Comparison of ENCODE assay signal across 7 cellular contexts in the genomic region with DNA sequence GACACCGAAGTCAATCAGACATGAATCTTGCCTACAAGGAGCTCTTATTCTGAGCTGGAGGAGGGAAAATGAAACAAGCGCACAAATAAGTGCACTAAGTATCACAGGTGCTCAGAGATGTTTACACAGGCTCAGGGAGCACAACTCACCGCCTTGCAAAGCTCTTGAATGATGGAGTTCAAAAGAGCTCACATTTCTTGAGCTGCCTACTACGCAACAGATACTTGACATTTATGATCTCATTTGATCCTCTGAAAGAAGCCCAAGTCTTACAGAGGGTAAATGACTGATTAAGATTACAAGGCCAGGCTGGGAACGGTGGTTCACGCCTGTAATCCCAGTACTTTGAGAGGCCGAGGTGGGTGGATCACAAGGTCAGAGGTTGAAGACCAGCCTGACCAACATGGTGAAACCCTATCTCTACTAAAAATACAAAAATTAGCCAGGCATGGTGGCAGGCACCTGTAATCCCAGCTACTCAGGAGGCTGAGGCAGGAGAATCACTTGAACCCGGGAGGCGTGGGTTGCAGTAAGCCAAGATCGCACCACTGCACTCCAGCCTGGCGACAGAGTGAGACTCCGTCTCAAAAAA. TPM values are rescaled to one million over a fixed set of nuclear protein-coding genes. Genes with fewer than 3 reads are reported as not detected.
DNase-seq lines count a peak whose midpoint lies in the region; ATAC-seq and TF ChIP-seq lines count a peak whose summit lies in the region.
"Not testable (repeated sequence)": the region's sequence is repeated elsewhere in the genome, so short reads cannot be mapped to it uniquely, and the experiment has no call there.

No MANE protein-coding gene starts in this region.

- H3K9me3 Mint-ChIP-seq in activated CD8-positive, alpha-beta memory T cell treated with anti-CD3 and anti-CD28 coated beads, Interleukin-2, amount 10 ng/mL, durations not matched to agents 7 days and 5 days (ENCODE audit: low read depth): not testable (repeated sequence)

- H3K27ac ChIP-seq in hepatocyte (peak overlapping the region; percentile 18), sigmoid colon (peak overlapping the region in 1 of 4 donors; percentile 22)

- H3K4me1 ChIP-seq in hepatocyte (ENCODE audit: insufficient read depth): peaks cover 10% of the 10 kb centered on the region
- H3K4me1 ChIP-seq in mucosa of descending colon (ENCODE audit: low read depth): not testable (repeated sequence)
- H3K4me1 ChIP-seq in sigmoid colon: peaks cover 0 to 24% (median 16%) of the 10 kb centered on the region in 4 donors

- H3K27me3 ChIP-seq in hepatocyte, sigmoid colon: not testable (repeated sequence)

- CTCF ChIA-PET in activated CD8-positive, alpha-beta memory T cell treated with anti-CD3 and anti-CD28 coated beads, Interleukin-2, amount 10 ng/mL, durations not matched to agents 7 days and 5 days (lab: Charles Lee): interaction anchor here (0.9 to 10.7 kb wide), 20 partner anchors 9 to 389 kb away, joined by 3 to 176 read pairs (median 4); a partner anchor contains a TSS

- not testable (repeated sequence) for TF ChIP-seq EP300 in sigmoid colon (IDR thresholded peaks at IDR 0.05)

- not testable (repeated sequence) for H3K4me3 Mint-ChIP-seq in activated CD8-positive, alpha-beta memory T cell treated with anti-CD3 and anti-CD28 coated beads, Interleukin-2, amount 10 ng/mL, durations not matched to agents 7 days and 5 days

- WGBS in hepatocyte (ENCODE audit: low lambda C conversion rate, missing lambda C conversion rate): 78% methylated on average over 11 of the region's 12 CpGs
- 71 to 85% methylated on average over 12 of the region's 12 CpGs for WGBS in sigmoid colon, 2 donors

- H3K27ac Mint-ChIP-seq in activated CD8-positive, alpha-beta memory T cell treated with anti-CD3 and anti-CD28 coated beads, Interleukin-2, amount 10 ng/mL, durations not matched to agents 7 days and 5 days: peak overlapping the region; percentile 15

- not testable (repeated sequence) for H3K9me2 ChIP-seq in hepatocyte (replicated peaks; ENCODE audit: insufficient read depth)

- H4K20me1 ChIP-seq in hepatocyte (ENCODE audit: insufficient read depth, poor library complexity, severe bottlenecking): not testable (repeated sequence)

- not testable (repeated sequence) for TF ChIP-seq CTCF in hepatocyte (IDR thresholded peaks at IDR 0.05; ENCODE audit: poor library complexity); mucosa of descending colon (IDR thresholded peaks at IDR 0.05); sigmoid colon (IDR thresholded peaks at IDR 0.05)

- H3K36me3 Mint-ChIP-seq in activated CD8-positive, alpha-beta memory T cell treated with anti-CD3 and anti-CD28 coated beads, Interleukin-2, amount 10 ng/mL, durations not matched to agents 7 days and 5 days: not testable (repeated sequence)

- not testable (repeated sequence) for H3K9me3 ChIP-seq in hepatocyte (ENCODE audit: low read depth); mucosa of descending colon; sigmoid colon

- not testable (repeated sequence) for H3K4me2 ChIP-seq in hepatocyte

- not testable (repeated sequence) for H3K36me3 ChIP-seq in hepatocyte (replicated peaks; ENCODE audit: insufficient read depth, low read depth); mucosa of descending colon (ENCODE audit: low read depth); sigmoid colon

- ATAC-seq in activated CD8-positive, alpha-beta memory T cell treated with anti-CD3 and anti-CD28 coated beads, Interleukin-2, amount 10 ng/mL, durations not matched to agents 7 days and 5 days: not testable (repeated sequence)
- ATAC-seq in mucosa of descending colon: peak; percentile 3

- H3K4me1 Mint-ChIP-seq in activated CD8-positive, alpha-beta memory T cell treated with anti-CD3 and anti-CD28 coated beads, Interleukin-2, amount 10 ng/mL, durations not matched to agents 7 days and 5 days: peaks cover 31% of the 10 kb centered on the region

- not testable (repeated sequence) for TF ChIP-seq POLR2A in sigmoid colon (IDR thresholded peaks at IDR 0.05)

- DNase-seq in DMS79 (lab: John Stamatoyannopoulos, UW) (peak; percentile 95), NCI-H1436 (lab: John Stamatoyannopoulos, UW) (peak; percentile 18), NCI-H82 (lab: John Stamatoyannopoulos, UW) (peak; percentile 35), sigmoid colon (peak; percentile 13)
- not testable (repeated sequence) for DNase-seq in activated CD8-positive, alpha-beta memory T cell treated with anti-CD3 and anti-CD28 coated beads, Interleukin-2, amount 10 ng/mL, durations not matched to agents 7 days and 5 days; hepatocyte (ENCODE audit: low spot score); mucosa of descending colon

- intact Hi-C loops in mucosa of descending colon (cut with DNase I, micrococcal nuclease): not testable (repeated sequence)
- intact Hi-C loops in sigmoid colon (cut with DNase I): loop anchor here (5.0 to 10.0 kb wide), 2 partner anchors 172 to 440 kb away; a partner anchor contains a TSS

- peaks cover 11% of the 10 kb centered on the region for H3K79me2 ChIP-seq in hepatocyte

- not testable (repeated sequence) for H3K4me3 ChIP-seq in hepatocyte, mucosa of descending colon, sigmoid colon

- H2AFZ ChIP-seq in hepatocyte: not testable (repeated sequence)

- H3K27me3 Mint-ChIP-seq in activated CD8-positive, alpha-beta memory T cell treated with anti-CD3 and anti-CD28 coated beads, Interleukin-2, amount 10 ng/mL, durations not matched to agents 7 days and 5 days: not testable (repeated sequence)

RNA-seq across cellular contexts. Expression of a gene that starts 19.6 kb away (rescaled TPM):
- 10 to 100 TPM; 27.8 to 38.1 TPM for total RNA-seq in activated CD8-positive, alpha-beta memory T cell treated with anti-CD3 and anti-CD28 coated beads, Interleukin-2, amount 10 ng/mL, durations not matched to agents 7 days and 5 days
- total RNA-seq in hepatocyte (15.5 and 16.8 TPM in 2 replicates), mucosa of descending colon (10 to 100 TPM in 2 of 3 donors, 1 to 10 TPM in 1; 8.9 to 21.4 (median 15.3) TPM), sigmoid colon (10 to 100 TPM; 15.8 to 17.8 (median 16.8) TPM)
- polyA plus RNA-seq in hepatocyte (9.4 and 15.2 TPM in 2 replicates), sigmoid colon (1 to 10 TPM; 3.0 to 9.1 (median 3.2) TPM)
